Comparison of ENCODE assay signal across 23 cellular contexts in genomic region chr9:109512170-109512756, GRCh38. TPM values are rescaled to one million over a fixed set of nuclear protein-coding genes. Genes with fewer than 3 reads are reported as not detected.
"Had no signal": no experiment of that assay in that cellular context is flagged by ENCODE, and none has a peak within 500 bp of the region (broad histone marks: within the 10 kb centered on the region; RNA-seq: fewer than 3 reads in every experiment).

No MANE protein-coding gene starts in this region.

- ATAC-seq: activated naive CD8-positive, alpha-beta T cell treated with anti-CD3 and anti-CD28 coated beads, Interleukin-2, amount 50 U/mL, for 24 hours; foreskin keratinocyte; mucosa of descending colon; naive thymus-derived CD4-positive, alpha-beta T cell; stimulated activated naive B cell treated with anti-CD40 and anti-IgM and Interleukin-4, amounts not matched to agents 10 μg/mL and 1 μg/mL and 100 μg/mL, for 72 hours had no signal

- H3K4me1 ChIP-seq: breast epithelium, foreskin keratinocyte, left ventricle myocardium inferior had no signal

- DNase-seq: activated CD4-positive, alpha-beta T cell treated with anti-CD3 and anti-CD28 coated beads, Interleukin-2, amount 50 U/mL, for 1 hour; activated CD4-positive, CD25-positive, alpha-beta regulatory T cell; activated naive CD4-positive, alpha-beta T cell treated with anti-CD3 and anti-CD28 coated beads for 36 hours; activated naive CD8-positive, alpha-beta T cell treated with anti-CD3 and anti-CD28 coated beads, Interleukin-2, amount 50 U/mL, for 24 hours; activated T-cell treated with anti-CD3 and anti-CD28 coated beads for 4 hours; aorta; cerebellar nuclear complex; effector CD8-positive, alpha-beta T cell; foreskin keratinocyte; glutamatergic neuron; hypothalamus; kidney; left ventricle myocardium inferior; mucosa of descending colon; naive thymus-derived CD4-positive, alpha-beta T cell; posterior cingulate gyrus; retina; stimulated activated CD4-positive, alpha-beta T cell treated with anti-CD3 and anti-CD28 coated beads, Interleukin-4, amount 100 ng/mL, for 1 hour; stimulated activated naive B cell treated with anti-CD40 and anti-IgM and Interleukin-4, amounts not matched to agents 10 μg/mL and 1 μg/mL and 100 μg/mL, for 72 hours; thyroid gland had no signal

- H3K4me3 ChIP-seq: breast epithelium, left ventricle myocardium inferior, mucosa of descending colon, thyroid gland had no signal

- H3K27me3 ChIP-seq: breast epithelium, foreskin keratinocyte, thyroid gland had no signal

- H3K36me3 ChIP-seq: breast epithelium, left ventricle myocardium inferior, neutrophil, thyroid gland had no signal

- H3K27ac ChIP-seq: breast epithelium, foreskin keratinocyte, left ventricle myocardium inferior, neutrophil, thyroid gland had no signal

RNA-seq across cellular contexts. Expression of gene PTPN3, which starts 14.2 kb away (rescaled TPM):
- total RNA-seq: endothelial cell of umbilical vein had no signal
